ENCODE assay signal across 1 cellular context in the genomic region with DNA sequence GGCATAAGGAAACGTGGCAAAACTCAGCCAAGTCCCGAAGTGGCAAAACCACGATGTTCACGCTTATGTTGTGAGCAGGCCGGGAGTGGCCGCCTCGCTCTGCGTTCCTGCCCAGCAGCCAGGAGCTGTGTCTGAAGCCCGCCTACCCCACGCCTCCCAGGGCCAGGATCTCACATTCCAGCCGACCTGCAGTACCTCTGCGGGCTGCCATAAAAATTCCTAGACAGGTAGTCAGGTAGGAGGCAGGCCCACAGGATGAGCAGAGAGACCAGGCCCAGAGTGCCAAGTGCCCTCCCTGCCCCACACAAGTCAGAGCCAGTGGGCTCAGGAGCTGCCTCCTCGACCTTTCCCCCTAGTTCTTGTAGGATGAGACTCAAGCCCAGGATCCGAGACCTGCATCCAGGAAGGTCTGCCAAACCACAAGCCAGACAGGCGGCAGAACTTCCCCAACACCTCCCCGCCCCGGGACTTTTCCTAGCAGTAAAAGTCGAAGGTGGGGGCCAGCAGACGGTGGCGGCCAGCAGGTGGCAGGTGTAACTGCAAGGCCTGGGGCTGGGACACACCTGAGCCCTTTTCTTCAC.
TF ChIP-seq lines count a peak whose summit lies in the region.

No MANE protein-coding gene starts in this region.

TF ChIP-seq in GM12878, 131 proteins besides CTCF, POLR2A, EP300 and RAD21 (continued from another document):
- TF ChIP-seq, protein P1, sequence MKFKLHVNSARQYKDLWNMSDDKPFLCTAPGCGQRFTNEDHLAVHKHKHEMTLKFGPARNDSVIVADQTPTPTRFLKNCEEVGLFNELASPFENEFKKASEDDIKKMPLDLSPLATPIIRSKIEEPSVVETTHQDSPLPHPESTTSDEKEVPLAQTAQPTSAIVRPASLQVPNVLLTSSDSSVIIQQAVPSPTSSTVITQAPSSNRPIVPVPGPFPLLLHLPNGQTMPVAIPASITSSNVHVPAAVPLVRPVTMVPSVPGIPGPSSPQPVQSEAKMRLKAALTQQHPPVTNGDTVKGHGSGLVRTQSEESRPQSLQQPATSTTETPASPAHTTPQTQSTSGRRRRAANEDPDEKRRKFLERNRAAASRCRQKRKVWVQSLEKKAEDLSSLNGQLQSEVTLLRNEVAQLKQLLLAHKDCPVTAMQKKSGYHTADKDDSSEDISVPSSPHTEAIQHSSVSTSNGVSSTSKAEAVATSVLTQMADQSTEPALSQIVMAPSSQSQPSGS (IDR thresholded peaks at IDR 0.05; ENCODE audit: low read length), result no peak
